8 cellular contexts compared by ENCODE assay signal in genomic region chr13:23888658-23889597, GRCh38. TPM values are rescaled to one million over a fixed set of nuclear protein-coding genes. Genes with fewer than 3 reads are reported as not detected.
DNase-seq lines count a peak whose midpoint lies in the region; TF ChIP-seq lines count a peak whose summit lies in the region.

TSS of gene MIPEP (minus strand) at chr13:23889400. CDS start at chr13:23889320, 80 bp downstream.

- no peaks in the 10 kb centered on the region for H3K9me3 ChIP-seq in neural cell (ENCODE audit: low read length)
- H3K9me3 ChIP-seq in stomach: no peaks in the 10 kb centered on the region

- TF ChIP-seq CTCF in LNCaP clone FGC (IDR thresholded peaks at IDR 0.05; ENCODE audit: control insufficient read depth, extremely low read depth, insufficient read depth): peak; percentile 82
- TF ChIP-seq CTCF in neural cell (IDR thresholded peaks at IDR 0.05; ENCODE audit: poor library complexity, severe bottlenecking): peak; percentile 88
- TF ChIP-seq CTCF in stomach (IDR thresholded peaks at IDR 0.05): peak in 5 of 7 experiments; percentile 63 to 73 (median 70)

- TF ChIP-seq EP300 in neural cell (conservative IDR thresholded peaks at IDR 0.05; ENCODE audit: poor library complexity, severe bottlenecking): peak; percentile 51
- TF ChIP-seq EP300 in stomach (IDR thresholded peaks at IDR 0.05): no peak

- H2AFZ ChIP-seq in neural cell (ENCODE audit: low read depth, low read length): peak within 1 kb of the TSS; percentile 76

- H3K79me2 ChIP-seq in neural cell (replicated peaks; ENCODE audit: insufficient read depth, low read length): no peaks in the 10 kb centered on the region

- H3K36me3 ChIP-seq in neural cell (ENCODE audit: insufficient read depth, low read length) (no peaks in the 10 kb centered on the region), stomach (peaks cover 0 to 16% (median 14%) of the 10 kb centered on the region in 4 donors)

- no peaks in the 10 kb centered on the region for H4K20me1 ChIP-seq in neural cell (ENCODE audit: insufficient read depth)

- in situ Hi-C loops in G401 (cut with HindIII; ENCODE audit: low sequenced_read_pairs): no loop called here

- TF ChIP-seq RAD21 in neural cell (conservative IDR thresholded peaks at IDR 0.05): peak; percentile 11

- peak within 1 kb of the TSS; percentile 89 for H3K4me2 ChIP-seq in neural cell (ENCODE audit: low read length)

- no peaks in the 10 kb centered on the region for H3K27me3 ChIP-seq in neural cell (ENCODE audit: insufficient read depth, low read depth, low read length)
- no peaks in the 10 kb centered on the region for H3K27me3 ChIP-seq in stomach

- H3K27ac ChIP-seq in neural cell (ENCODE audit: low read length) (peak within 1 kb of the TSS; percentile 61), stomach (peak within 1 kb of the TSS; percentile 74 to 96 (median 89))

- peak in 1 of 4 donors; percentile 44 for TF ChIP-seq POLR2A in stomach (IDR thresholded peaks at IDR 0.05)

- DNase-seq in G401 (ENCODE audit: low spot score): peak; percentile 94
- peak; percentile 90 for DNase-seq in H4 (ENCODE audit: low spot score)
- DNase-seq in LNCaP clone FGC (ENCODE audit: low read depth): peak; percentile 64
- DNase-seq in SHP77 treated with DMSO at 0.1 percent for 48 hours (lab: John Stamatoyannopoulos, UW): peak; percentile 73
- DNase-seq in activated gamma-delta T cell (lab: John Stamatoyannopoulos, UW): peak; percentile 82
- DNase-seq in fibroblast of the conjunctiva (ENCODE audit: low read depth): peak; percentile 90
- DNase-seq in stomach: peak; percentile 93

- peak within 1 kb of the TSS; percentile 74 for H3K9ac ChIP-seq in neural cell (ENCODE audit: low read length)

- intact Hi-C loops in stomach (cut with DNase I; ENCODE audit: low total_unique reads): no loop called here

- H3F3A ChIP-seq in neural cell (ENCODE audit: insufficient read depth, low read length, poor library complexity, severe bottlenecking): peaks cover 6% of the 10 kb centered on the region

- H3K9me2 ChIP-seq in neural cell (ENCODE audit: insufficient read depth, low read length): no peaks in the 10 kb centered on the region

- peaks cover 8 to 28% (median 20%) of the 10 kb centered on the region in 4 donors for H3K4me1 ChIP-seq in stomach

- WGBS in stomach, 5 donors: 0 to 1% (median 1%) methylated on average over 51 to 73 of the region's 73 CpGs

- H3K4me3 ChIP-seq in LNCaP clone FGC (ENCODE audit: low read depth, low read length) (peak within 1 kb of the TSS; percentile 88), neural cell (ENCODE audit: low read length) (peak within 1 kb of the TSS; percentile 92), stomach (peak within 1 kb of the TSS; percentile 79 to 99 (median 88))

TF ChIP-seq in neural cell, 6 proteins besides CTCF, POLR2A, EP300 and RAD21:
- TF ChIP-seq SMC3 (conservative IDR thresholded peaks at IDR 0.05; ENCODE audit: poor library complexity): peak; percentile 54
- no peak for TF ChIP-seq REST (IDR thresholded peaks at IDR 0.05; ENCODE audit: borderline replicate concordance)
- TF ChIP-seq MXI1 (conservative IDR thresholded peaks at IDR 0.05; ENCODE audit: poor library complexity, severe bottlenecking): peak; percentile 97
- TF ChIP-seq POLR2AphosphoS5 (IDR thresholded peaks at IDR 0.05): peak; percentile 81
- no peak for TF ChIP-seq EZH2 (IDR thresholded peaks at IDR 0.05; ENCODE audit: borderline replicate concordance, insufficient read depth, low read length, poor library complexity, severe bottlenecking)
- no peak for TF ChIP-seq TAF1 (IDR thresholded peaks at IDR 0.05; ENCODE audit: low read depth)

RNA-seq across cellular contexts. Expression of gene MIPEP, which starts in this region (rescaled TPM):
- 27.2 and 37.4 TPM in 2 replicates for total RNA-seq in G401 (2014; rRNA removed; shearing (Covaris generic))
- total RNA-seq in H4 (2014; rRNA removed; shearing (Covaris generic)): 10.3 and 11.2 TPM in 2 replicates
- polyA plus RNA-seq in neural cell (9.1 and 15.3 TPM in 2 replicates), stomach (10 to 100 TPM; 14.2 to 16.0 (median 14.3) TPM)
- 9.3 and 10.2 TPM in 2 replicates for polyA minus RNA-seq in neural cell
- total RNA-seq in stomach: 10 to 100 TPM in 3 of 5 donors, 1 to 10 TPM in 2; 1.2 to 43.2 (median 22.2) TPM

Comparison
In these comparisons a context has a peak if more than half of its experiments do, and no peak if none do; other contexts are left out.
1. Peak in every context shown above with its lines: DNase-seq, H3K4me3 ChIP-seq and H3K27ac ChIP-seq.